Comparison of ENCODE assay signal across 23 cellular contexts in genomic region chr20:62605236-62605948, GRCh38. TPM values are rescaled to one million over a fixed set of nuclear protein-coding genes. Genes with fewer than 3 reads are reported as not detected.
DNase-seq lines count a peak whose midpoint lies in the region; ATAC-seq, FAIRE-seq and TF ChIP-seq lines count a peak whose summit lies in the region.
"Had no signal": no experiment of that assay in that cellular context is flagged by ENCODE, and none has a peak within 500 bp of the region (broad histone marks: within the 10 kb centered on the region; RNA-seq: fewer than 3 reads in every experiment).

No MANE protein-coding gene starts in this region.

- H3K9me3 ChIP-seq in BLaER1, result no peaks in the 10 kb centered on the region; the same call in 1 of the 2 replicates
- no peaks in the 10 kb centered on the region for H3K9me3 ChIP-seq in CD8-positive, alpha-beta T cell (ENCODE audit: low read length)
- H3K9me3 ChIP-seq: pancreas, right lobe of liver, thoracic aorta had no signal

- TF ChIP-seq CTCF in CD8-positive, alpha-beta T cell (IDR thresholded peaks at IDR 0.05), result no peak

- peaks cover 20% of the 10 kb centered on the region for H3K4me1 Mint-ChIP-seq in CD8-positive, alpha-beta T cell (ENCODE audit: low read depth)
- H3K4me1 Mint-ChIP-seq in naive B cell, result peaks cover 35 to 55% (median 54%) of the 10 kb centered on the region in 3 donors

- peak overlapping the region; percentile 11 for H3K27ac Mint-ChIP-seq in CD8-positive, alpha-beta T cell
- H3K27ac Mint-ChIP-seq in naive B cell, result peak overlapping the region in 2 of 6 donors; percentile 43 to 92

- intact Hi-C loops in CD8-positive, alpha-beta T cell (cut with DNase I, micrococcal nuclease), result no loop called here

- H3K9me3 Mint-ChIP-seq in CD8-positive, alpha-beta T cell, result no peaks in the 10 kb centered on the region
- H3K9me3 Mint-ChIP-seq in naive B cell, result no peaks in the 10 kb centered on the region

- POLR2A ChIA-PET in CD8-positive, alpha-beta T cell (lab: Charles Lee), result no interaction called here

- no peak overlapping the region for H3K4me3 Mint-ChIP-seq in CD8-positive, alpha-beta T cell
- peak overlapping the region in 6 of 8 donors; percentile 38 to 84 (median 61) for H3K4me3 Mint-ChIP-seq in naive B cell

- DNase-seq in CD8-positive, alpha-beta T cell, result no peak
- peak; percentile 58 for DNase-seq in UCSD-AML1 (lab: John Stamatoyannopoulos, UW; ENCODE audit: unreplicated experiment)
- no peak for DNase-seq in naive B cell
- no peak for DNase-seq in GM12891 (ENCODE audit: insufficient read length, low spot score)
- DNase-seq in KBM-7, result no peak
- DNase-seq in NCI-H2029 (lab: John Stamatoyannopoulos, UW), result no peak
- DNase-seq: activated naive CD4-positive, alpha-beta T cell; dorsolateral prefrontal cortex; H7; islet precursor cell; NCI-H1092 treated with DMSO at 0.1 percent for 48 hours; NCI-H2081; NCI-H446 treated with DMSO at 0.1 percent for 48 hours; RPMI8226; SW 1271 had no signal

- peak overlapping the region; percentile 77 for H3K27ac ChIP-seq in BLaER1
- H3K27ac ChIP-seq in CD8-positive, alpha-beta T cell (ENCODE audit: low read depth, low read length), result no peak overlapping the region
- H3K27ac ChIP-seq: cardiac muscle cell, dorsolateral prefrontal cortex, hepatocyte, pancreas, right lobe of liver, thoracic aorta had no signal

- peaks cover 88% of the 10 kb centered on the region for H3K4me1 ChIP-seq in BLaER1
- peaks cover 26% of the 10 kb centered on the region for H3K4me1 ChIP-seq in CD8-positive, alpha-beta T cell (ENCODE audit: insufficient read depth, low read length)

- H3K36me3 Mint-ChIP-seq in CD8-positive, alpha-beta T cell, result no peaks in the 10 kb centered on the region
- H3K36me3 Mint-ChIP-seq in naive B cell, result no peaks in the 10 kb centered on the region

- peak overlapping the region; percentile 51; the same call in 1 of the 2 replicates for H3K9ac ChIP-seq in BLaER1

- H3K4me3 ChIP-seq in BLaER1, result peak overlapping the region; percentile 55
- no peak overlapping the region for H3K4me3 ChIP-seq in CD8-positive, alpha-beta T cell (ENCODE audit: low read depth, low read length)
- H3K4me3 ChIP-seq: cardiac muscle cell, dorsolateral prefrontal cortex, GM12878, hepatocyte, pancreas, right lobe of liver, thoracic aorta had no signal

- no peaks in the 10 kb centered on the region for H4K20me1 ChIP-seq in BLaER1

- no peak for TF ChIP-seq POLR2A in GM12891 (IDR thresholded peaks at IDR 0.05; ENCODE audit: low read depth, low read length)

- H3K4me2 ChIP-seq in BLaER1, result peak overlapping the region; percentile 99
- H3K4me2 ChIP-seq: hepatocyte had no signal

- no peaks in the 10 kb centered on the region for H3K27me3 ChIP-seq in BLaER1
- no peaks in the 10 kb centered on the region for H3K27me3 ChIP-seq in CD8-positive, alpha-beta T cell (ENCODE audit: insufficient read depth, low read length)
- H3K27me3 ChIP-seq: cardiac muscle cell, hepatocyte, right lobe of liver had no signal

- CTCF ChIA-PET in CD8-positive, alpha-beta T cell (lab: Charles Lee), result interaction anchor here (1.5 to 2.8 kb wide), 2 partner anchors 11 to 203 kb away, joined by 3 to 15 read pairs; no protein-coding TSS in a partner anchor

- FAIRE-seq in GM12891 (lab: Jason Lieb, UNC), result no peak
- FAIRE-seq: GM12878, pancreas, TTC549 had no signal

- in situ Hi-C loops in KBM-7 (cut with MboI; ENCODE audit: low pct_unique_long_range_greater_than_20kb, low sequenced_read_pairs), result no loop called here

- H3K36me3 ChIP-seq in BLaER1, result no peaks in the 10 kb centered on the region
- H3K36me3 ChIP-seq in CD8-positive, alpha-beta T cell (ENCODE audit: insufficient read depth, low read length), result no peaks in the 10 kb centered on the region
- H3K36me3 ChIP-seq: cardiac muscle cell, pancreas, right lobe of liver, thoracic aorta had no signal

- no peak for ATAC-seq in CD8-positive, alpha-beta T cell
- no peak for ATAC-seq in naive B cell (ENCODE audit: low read depth in 2 of 2)
- ATAC-seq: GM12878, pancreas, right lobe of liver had no signal

- peaks cover 5% of the 10 kb centered on the region for H3K27me3 Mint-ChIP-seq in CD8-positive, alpha-beta T cell (ENCODE audit: low read depth)
- peaks cover 2 to 10% (median 9%) of the 10 kb centered on the region in 3 donors for H3K27me3 Mint-ChIP-seq in naive B cell

TF ChIP-seq in GM12891, 5 proteins besides CTCF, POLR2A, EP300 and RAD21:
- TF ChIP-seq SPI1 (IDR thresholded peaks at IDR 0.05; ENCODE audit: low read depth, low read length), result no peak
- TF ChIP-seq POU2F2 (IDR thresholded peaks at IDR 0.05; ENCODE audit: low read depth, low read length), result no peak
- TF ChIP-seq PAX5 (IDR thresholded peaks at IDR 0.05; ENCODE audit: insufficient read depth, low read length, severe bottlenecking), result no peak
- TF ChIP-seq POLR2AphosphoS5 (IDR thresholded peaks at IDR 0.05; ENCODE audit: low read depth, low read length), result no peak
- no peak for TF ChIP-seq TAF1 (IDR thresholded peaks at IDR 0.05; ENCODE audit: low read depth, low read length)

RNA-seq across cellular contexts. Expression of gene SLCO4A1, which starts 36.9 kb away (rescaled TPM):
- 1 to 10 TPM; 4.5 to 4.7 TPM for total RNA-seq in CD8-positive, alpha-beta T cell
- polyA plus RNA-seq in naive B cell (ENCODE audit: low read depth in 6 of 6), result 1 to 10 TPM in 3 of 6 donors, under 1 TPM in 3; 0.29 to 4.6 (median 0.91) TPM
- polyA plus RNA-seq in GM12891 (2012; ENCODE audit: low read depth, missing spikeins), result 11.7 TPM
